ENCODE assay signal across 7 cellular contexts in the genomic region with DNA sequence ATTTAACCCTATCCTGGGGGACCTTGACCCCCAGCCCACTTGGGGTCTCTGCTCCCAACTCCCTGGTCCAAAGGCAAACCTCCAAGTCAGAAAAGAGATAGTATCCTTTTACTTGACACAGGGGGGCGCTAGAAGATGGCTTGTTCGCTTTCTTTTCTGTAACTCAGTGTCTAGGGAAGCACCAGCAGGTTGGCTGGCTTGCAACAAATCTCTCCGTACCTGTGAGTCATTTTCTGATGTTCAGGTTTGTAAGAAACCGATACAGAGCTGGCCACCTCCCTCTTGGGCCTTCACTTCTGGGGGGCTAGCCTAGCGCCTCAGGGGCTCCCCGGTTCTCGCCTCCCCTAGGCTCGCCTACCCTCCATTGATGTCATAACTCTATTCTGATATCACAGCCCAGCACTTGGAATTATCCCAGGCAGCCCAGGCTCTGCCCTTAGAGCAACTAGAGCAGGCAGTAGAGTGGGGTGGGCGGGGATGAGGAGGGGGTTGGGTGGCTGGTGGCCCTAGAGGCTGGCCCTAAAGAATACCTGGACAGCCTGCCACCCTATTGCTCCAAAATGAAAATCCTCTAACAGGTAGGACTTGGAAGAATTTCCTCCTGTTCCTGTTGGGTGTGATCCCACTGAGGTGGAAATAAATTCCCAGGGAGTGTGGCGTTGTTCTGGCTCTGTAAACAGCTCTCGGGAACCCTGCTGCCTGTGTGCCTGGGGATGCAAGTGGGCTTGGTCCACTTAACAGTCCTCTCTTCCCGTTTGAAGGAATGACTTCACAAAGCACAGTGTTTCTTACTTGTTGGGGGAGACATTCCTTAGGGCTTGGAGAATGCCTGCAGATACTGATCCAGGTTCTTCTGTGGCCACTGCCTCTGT.
DNase-seq lines count a peak whose midpoint lies in the region; ATAC-seq, FAIRE-seq and TF ChIP-seq lines count a peak whose summit lies in the region.

No MANE protein-coding gene starts in this region.

- no peak overlapping the region for H3K27ac ChIP-seq in brain microvascular endothelial cell
- no peak overlapping the region for H3K27ac ChIP-seq in kidney (ENCODE audit: low read depth in 2 of 2, low read length in 2 of 2)

- in situ Hi-C loops in brain microvascular endothelial cell (cut with HindIII; ENCODE audit: low pct_ligation_motif_present, low sequenced_read_pairs): no loop called here

- ATAC-seq in GM19455 (IDR thresholded peaks at IDR 0.05; ENCODE audit: unreplicated experiment): no peak

- H3K36me3 ChIP-seq in brain microvascular endothelial cell (replicated peaks): no peaks in the 10 kb centered on the region
- no peaks in the 10 kb centered on the region for H3K36me3 ChIP-seq in kidney (ENCODE audit: control insufficient read depth in 1 of 2, insufficient read depth in 2 of 2, low read length in 2 of 2)

- peak; percentile 68 for TF ChIP-seq CTCF in GM12872 (IDR thresholded peaks at IDR 0.05; ENCODE audit: insufficient read depth, low read depth, low read length)
- TF ChIP-seq CTCF in brain microvascular endothelial cell (IDR thresholded peaks at IDR 0.05; ENCODE audit: low read depth, low read length, missing control alignments): peak; percentile 81
- TF ChIP-seq CTCF in kidney (IDR thresholded peaks at IDR 0.05; ENCODE audit: borderline replicate concordance, extremely low read depth, insufficient read depth): peak; percentile 55

- H3K9ac ChIP-seq in kidney (ENCODE audit: low read length in 2 of 2): no peak overlapping the region

- H3K4me1 ChIP-seq in kidney (ENCODE audit: control insufficient read depth in 1 of 2, insufficient read depth in 1 of 2, low read depth in 1 of 2, low read length in 2 of 2): peaks cover 0 to 2% of the 10 kb centered on the region in 2 donors

- no peaks in the 10 kb centered on the region for H3K27me3 ChIP-seq in brain microvascular endothelial cell (replicated peaks)

- DNase-seq in NCI-H1105 treated with DMSO at 0.1 percent for 48 hours (lab: John Stamatoyannopoulos, UW) (peak; percentile 64), SKM-1 treated with dmso at 0.1 percent for 144 hours (lab: John Stamatoyannopoulos, UW; ENCODE audit: unreplicated experiment) (peak; percentile 74), brain microvascular endothelial cell (peak; percentile 53), kidney (no peak)
- peak; percentile 22 for DNase-seq in stimulated activated CD4-positive, alpha-beta T cell treated with anti-CD3 and anti-CD28 coated beads, Interleukin-4, amount 100 ng/mL, for 1 hour

- no peaks in the 10 kb centered on the region for H3K9me3 ChIP-seq in kidney (ENCODE audit: control insufficient read depth in 1 of 2, low read length in 2 of 2)

- no peak overlapping the region for H3K4me3 ChIP-seq in brain microvascular endothelial cell (ENCODE audit: low read depth, low read length)
- H3K4me3 ChIP-seq in kidney (ENCODE audit: low read length in 2 of 2): no peak overlapping the region

- intact Hi-C loops in kidney (cut with DNase I): loop anchor here (10.0 kb wide), 1 partner anchor 161 kb away; no protein-coding TSS in a partner anchor

- no peak for FAIRE-seq in kidney (lab: Jason Lieb, UNC)
